ENCODE assay signal across 12 cellular contexts in the genomic region with DNA sequence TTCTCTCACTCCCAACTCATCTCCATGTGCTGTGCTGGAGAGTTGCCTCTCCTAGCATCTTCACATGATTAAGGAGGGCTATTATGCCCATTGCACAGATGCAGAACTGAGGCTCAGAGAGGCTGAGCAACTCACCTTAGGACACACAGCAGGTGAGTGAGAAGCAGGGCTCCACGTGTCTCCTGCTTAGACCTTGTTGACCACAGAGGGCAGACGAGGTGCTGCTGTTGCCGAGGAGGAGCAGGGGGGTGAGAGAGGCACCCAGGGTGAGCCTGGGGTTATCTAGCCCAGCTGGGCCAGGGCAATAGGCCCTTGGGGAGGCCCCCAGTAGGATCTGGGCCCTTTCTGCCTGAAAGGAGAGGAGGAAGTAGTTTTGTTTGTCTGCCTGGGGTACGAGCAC. TPM values are rescaled to one million over a fixed set of nuclear protein-coding genes. Genes with fewer than 3 reads are reported as not detected.
DNase-seq lines count a peak whose midpoint lies in the region; ATAC-seq and TF ChIP-seq lines count a peak whose summit lies in the region.
"Had no signal": no experiment of that assay in that cellular context is flagged by ENCODE, and none has a peak within 500 bp of the region (broad histone marks: within the 10 kb centered on the region; RNA-seq: fewer than 3 reads in every experiment).

No MANE protein-coding gene starts in this region.

- no peaks in the 10 kb centered on the region for H3K9me2 ChIP-seq in Karpas-422 (replicated peaks; ENCODE audit: insufficient read depth, low read length)

- intact Hi-C loops in activated naive CD4-positive, alpha-beta T cell treated with anti-CD3 and anti-CD28 coated beads for 36 hours (cut with micrococcal nuclease), result no loop called here

- H3K27ac Mint-ChIP-seq in CD4-positive, CD25-positive, alpha-beta regulatory T cell, result peak overlapping the region in 2 of 3 donors; percentile 69 to 75
- peak overlapping the region; percentile 87 for H3K27ac Mint-ChIP-seq in activated CD8-positive, alpha-beta T cell treated with anti-CD3 and anti-CD28 coated beads, Interleukin-2, amount 10 ng/mL, durations not matched to agents 7 days and 5 days
- H3K27ac Mint-ChIP-seq in activated naive CD4-positive, alpha-beta T cell treated with anti-CD3 and anti-CD28 coated beads for 36 hours, result no peak overlapping the region
- H3K27ac Mint-ChIP-seq: activated CD4-positive, alpha-beta T cell treated with anti-CD3 and anti-CD28 coated beads for 36 hours had no signal

- DNase-seq in CD4-positive, CD25-positive, alpha-beta regulatory T cell, result no peak
- DNase-seq in Karpas-422 (peak; percentile 72), BE2C (no peak)
- DNase-seq in activated CD8-positive, alpha-beta T cell treated with anti-CD3 and anti-CD28 coated beads, Interleukin-2, amount 10 ng/mL, durations not matched to agents 7 days and 5 days, result peak; percentile 40
- no peak for DNase-seq in activated naive CD4-positive, alpha-beta T cell treated with anti-CD3 and anti-CD28 coated beads for 36 hours
- DNase-seq: activated CD4-positive, alpha-beta T cell treated with anti-CD3 and anti-CD28 coated beads for 36 hours had no signal

- peak overlapping the region in 2 of 4 donors; percentile 48 to 85 for H3K4me3 Mint-ChIP-seq in CD4-positive, CD25-positive, alpha-beta regulatory T cell
- H3K4me3 Mint-ChIP-seq in activated CD8-positive, alpha-beta T cell treated with anti-CD3 and anti-CD28 coated beads, Interleukin-2, amount 10 ng/mL, durations not matched to agents 7 days and 5 days, result no peak overlapping the region
- no peak overlapping the region for H3K4me3 Mint-ChIP-seq in activated naive CD4-positive, alpha-beta T cell treated with anti-CD3 and anti-CD28 coated beads for 36 hours
- H3K4me3 Mint-ChIP-seq: activated CD4-positive, alpha-beta T cell treated with anti-CD3 and anti-CD28 coated beads for 36 hours had no signal

- ATAC-seq in CD4-positive, CD25-positive, alpha-beta regulatory T cell (ENCODE audit: low read depth in 2 of 2), result no peak
- ATAC-seq in GM18907 (IDR thresholded peaks at IDR 0.05; ENCODE audit: unreplicated experiment) (peak; percentile 45), GM18498 (IDR thresholded peaks at IDR 0.05; ENCODE audit: unreplicated experiment) (no peak), GM21390 (IDR thresholded peaks at IDR 0.05; ENCODE audit: unreplicated experiment) (no peak)
- peak; percentile 11 for ATAC-seq in activated CD8-positive, alpha-beta T cell treated with anti-CD3 and anti-CD28 coated beads, Interleukin-2, amount 10 ng/mL, durations not matched to agents 7 days and 5 days
- ATAC-seq: activated CD4-positive, alpha-beta T cell treated with anti-CD3 and anti-CD28 coated beads for 36 hours had no signal

- no peak overlapping the region for H3K27ac ChIP-seq in CD4-positive, CD25-positive, alpha-beta regulatory T cell (ENCODE audit: insufficient read depth, low read length, poor library complexity, severe bottlenecking)
- no peak overlapping the region for H3K27ac ChIP-seq in Karpas-422 (ENCODE audit: low read length)

- H3K79me2 ChIP-seq in Karpas-422 (ENCODE audit: low read length), result peaks cover 15% of the 10 kb centered on the region

- POLR2A ChIA-PET in activated CD8-positive, alpha-beta T cell treated with anti-CD3 and anti-CD28 coated beads, Interleukin-2, amount 10 ng/mL, durations not matched to agents 7 days and 5 days (lab: Charles Lee), result interaction anchor here (0.6 to 1.9 kb wide), 5 partner anchors 13 to 1126 kb away, joined by 3 to 8 read pairs (median 3); partner anchors contain the start of gene RAB8A

- no peak overlapping the region for H3K9ac ChIP-seq in Karpas-422 (ENCODE audit: low read length)

- H2AFZ ChIP-seq in Karpas-422 (ENCODE audit: low read length), result no peak overlapping the region

- CTCF ChIA-PET in activated CD8-positive, alpha-beta T cell treated with anti-CD3 and anti-CD28 coated beads, Interleukin-2, amount 10 ng/mL, durations not matched to agents 7 days and 5 days (lab: Charles Lee), result interaction anchor here (1.6 kb wide), 2 partner anchors 30 to 70 kb away, joined by 4 read pairs; no protein-coding TSS in a partner anchor
- CTCF ChIA-PET in activated naive CD4-positive, alpha-beta T cell treated with anti-CD3 and anti-CD28 coated beads for 36 hours (lab: Charles Lee), result no interaction called here

- no peaks in the 10 kb centered on the region for H3K9me3 ChIP-seq in CD4-positive, CD25-positive, alpha-beta regulatory T cell (ENCODE audit: control insufficient read depth in 2 of 2, low read length in 2 of 2)
- H3K9me3 ChIP-seq in Karpas-422 (ENCODE audit: low read length) (no peaks in the 10 kb centered on the region), BE2C (no peaks in the 10 kb centered on the region)

- H3K4me3 ChIP-seq in CD4-positive, CD25-positive, alpha-beta regulatory T cell (ENCODE audit: low read depth, low read length), result no peak overlapping the region
- no peak overlapping the region for H3K4me3 ChIP-seq in Karpas-422 (ENCODE audit: low read length)
- no peak overlapping the region for H3K4me3 ChIP-seq in BE2C (ENCODE audit: low read depth, low read length)

- no peaks in the 10 kb centered on the region for H3K36me3 Mint-ChIP-seq in CD4-positive, CD25-positive, alpha-beta regulatory T cell
- peaks cover 29% of the 10 kb centered on the region for H3K36me3 Mint-ChIP-seq in activated CD8-positive, alpha-beta T cell treated with anti-CD3 and anti-CD28 coated beads, Interleukin-2, amount 10 ng/mL, durations not matched to agents 7 days and 5 days (ENCODE audit: low read depth)
- H3K36me3 Mint-ChIP-seq in activated naive CD4-positive, alpha-beta T cell treated with anti-CD3 and anti-CD28 coated beads for 36 hours (ENCODE audit: low read depth), result peaks cover 9% of the 10 kb centered on the region

- H3K4me1 Mint-ChIP-seq in CD4-positive, CD25-positive, alpha-beta regulatory T cell, result peaks cover 10 to 30% (median 20%) of the 10 kb centered on the region in 4 donors
- H3K4me1 Mint-ChIP-seq in activated CD8-positive, alpha-beta T cell treated with anti-CD3 and anti-CD28 coated beads, Interleukin-2, amount 10 ng/mL, durations not matched to agents 7 days and 5 days (ENCODE audit: low read depth), result peaks cover 61% of the 10 kb centered on the region
- peaks cover 22% of the 10 kb centered on the region for H3K4me1 Mint-ChIP-seq in activated naive CD4-positive, alpha-beta T cell treated with anti-CD3 and anti-CD28 coated beads for 36 hours (ENCODE audit: low read depth)

- peaks cover 32% of the 10 kb centered on the region for H3K4me1 ChIP-seq in CD4-positive, CD25-positive, alpha-beta regulatory T cell (ENCODE audit: control insufficient read depth, insufficient read depth, low read length, poor library complexity, severe bottlenecking)
- H3K4me1 ChIP-seq in Karpas-422 (ENCODE audit: low read length) (peaks cover 49% of the 10 kb centered on the region), BE2C (no peaks in the 10 kb centered on the region)

- H3K9me3 Mint-ChIP-seq in CD4-positive, CD25-positive, alpha-beta regulatory T cell, result peaks cover 0 to 1% (median 0%) of the 10 kb centered on the region in 7 donors
- peaks cover 3% of the 10 kb centered on the region for H3K9me3 Mint-ChIP-seq in activated CD8-positive, alpha-beta T cell treated with anti-CD3 and anti-CD28 coated beads, Interleukin-2, amount 10 ng/mL, durations not matched to agents 7 days and 5 days (ENCODE audit: insufficient read depth)
- no peaks in the 10 kb centered on the region for H3K9me3 Mint-ChIP-seq in activated naive CD4-positive, alpha-beta T cell treated with anti-CD3 and anti-CD28 coated beads for 36 hours

- no peaks in the 10 kb centered on the region for H4K20me1 ChIP-seq in Karpas-422 (ENCODE audit: insufficient read depth, low read depth, low read length)

- no peaks in the 10 kb centered on the region for H3K27me3 ChIP-seq in CD4-positive, CD25-positive, alpha-beta regulatory T cell (ENCODE audit: control insufficient read depth, insufficient read depth, low read length)
- H3K27me3 ChIP-seq in Karpas-422 (ENCODE audit: low read length), result no peaks in the 10 kb centered on the region
- H3K27me3 ChIP-seq in BE2C, result no peaks in the 10 kb centered on the region

- no peak for TF ChIP-seq CTCF in BE2C (IDR thresholded peaks at IDR 0.05; ENCODE audit: low read depth, low read length)

- H3K27me3 Mint-ChIP-seq in CD4-positive, CD25-positive, alpha-beta regulatory T cell, result no peaks in the 10 kb centered on the region
- no peaks in the 10 kb centered on the region for H3K27me3 Mint-ChIP-seq in activated CD8-positive, alpha-beta T cell treated with anti-CD3 and anti-CD28 coated beads, Interleukin-2, amount 10 ng/mL, durations not matched to agents 7 days and 5 days (ENCODE audit: low read depth)
- H3K27me3 Mint-ChIP-seq in activated naive CD4-positive, alpha-beta T cell treated with anti-CD3 and anti-CD28 coated beads for 36 hours (ENCODE audit: low read depth), result no peaks in the 10 kb centered on the region
- H3K27me3 Mint-ChIP-seq: activated CD4-positive, alpha-beta T cell treated with anti-CD3 and anti-CD28 coated beads for 36 hours had no signal

- peaks cover 1% of the 10 kb centered on the region for H3K36me3 ChIP-seq in CD4-positive, CD25-positive, alpha-beta regulatory T cell (ENCODE audit: control insufficient read depth, insufficient read depth, low read length)
- no peaks in the 10 kb centered on the region for H3K36me3 ChIP-seq in Karpas-422 (ENCODE audit: insufficient read depth, low read length)
- H3K36me3 ChIP-seq in BE2C, result no peaks in the 10 kb centered on the region

- no peak overlapping the region for H3K4me2 ChIP-seq in Karpas-422 (ENCODE audit: low read depth, low read length, poor library complexity, severe bottlenecking)

RNA-seq across cellular contexts. Expression of gene HSH2D, which starts 2.4 kb away (rescaled TPM):
- total RNA-seq in CD4-positive, CD25-positive, alpha-beta regulatory T cell, result 45.5 TPM
- 10 to 100 TPM in 3 of 4 donors, 1 to 10 TPM in 1; 8.8 to 17.0 (median 12.4) TPM for polyA plus RNA-seq in CD4-positive, CD25-positive, alpha-beta regulatory T cell
- total RNA-seq in Karpas-422 (2014; rRNA removed; shearing (Covaris generic); ENCODE audit: low replicate concordance), result 22.7 and 27.4 TPM in 2 replicates
- total RNA-seq in activated CD8-positive, alpha-beta T cell treated with anti-CD3 and anti-CD28 coated beads, Interleukin-2, amount 10 ng/mL, durations not matched to agents 7 days and 5 days, result 10 to 100 TPM; 83.6 to 84.3 TPM
- total RNA-seq in activated naive CD4-positive, alpha-beta T cell treated with anti-CD3 and anti-CD28 coated beads for 36 hours, result 10 to 100 TPM; 18.3 to 20.7 TPM
- polyA plus RNA-seq in BE2C (2012; ENCODE audit: insufficient read depth, insufficient read length, low read depth), result not detected
- total RNA-seq: NCI-H460, pulmonary artery endothelial cell had no signal

RNA-seq across cellular contexts. Expression of gene RAB8A, which starts 29.4 kb away (rescaled TPM):
- total RNA-seq in CD4-positive, CD25-positive, alpha-beta regulatory T cell, result 88.1 TPM
- polyA plus RNA-seq in CD4-positive, CD25-positive, alpha-beta regulatory T cell, result 10 to 100 TPM; 79.6 to 93.0 (median 87.8) TPM
- 30.2 and 48.8 TPM in 2 replicates for total RNA-seq in Karpas-422 (2014; rRNA removed; shearing (Covaris generic); ENCODE audit: low replicate concordance)
- 100 to 1,000 TPM; 156 to 167 TPM for total RNA-seq in activated CD8-positive, alpha-beta T cell treated with anti-CD3 and anti-CD28 coated beads, Interleukin-2, amount 10 ng/mL, durations not matched to agents 7 days and 5 days
- total RNA-seq in activated naive CD4-positive, alpha-beta T cell treated with anti-CD3 and anti-CD28 coated beads for 36 hours, result 10 to 100 TPM; 90.5 to 95.2 TPM
- polyA plus RNA-seq in BE2C (2012; ENCODE audit: insufficient read depth, insufficient read length, low read depth), result 101 TPM

RNA-seq across cellular contexts. Expression of gene CIB3, which starts 32.3 kb away (rescaled TPM):
- total RNA-seq in CD4-positive, CD25-positive, alpha-beta regulatory T cell, result not detected
- polyA plus RNA-seq in CD4-positive, CD25-positive, alpha-beta regulatory T cell, result not detected
- total RNA-seq in Karpas-422 (2014; rRNA removed; shearing (Covaris generic); ENCODE audit: low replicate concordance), result not detected in 2 replicates
- total RNA-seq in activated CD8-positive, alpha-beta T cell treated with anti-CD3 and anti-CD28 coated beads, Interleukin-2, amount 10 ng/mL, durations not matched to agents 7 days and 5 days, result not detected
- not detected for total RNA-seq in activated naive CD4-positive, alpha-beta T cell treated with anti-CD3 and anti-CD28 coated beads for 36 hours
- not detected for polyA plus RNA-seq in BE2C (2012; ENCODE audit: insufficient read depth, insufficient read length, low read depth)
- total RNA-seq: activated CD4-positive, alpha-beta T cell treated with anti-CD3 and anti-CD28 coated beads for 36 hours; HT-29; NCI-H460; pulmonary artery endothelial cell had no signal

RNA-seq across cellular contexts. Expression of gene FAM32A, which starts 44.2 kb away (rescaled TPM):
- 49.4 TPM for total RNA-seq in CD4-positive, CD25-positive, alpha-beta regulatory T cell
- polyA plus RNA-seq in CD4-positive, CD25-positive, alpha-beta regulatory T cell, result 100 to 1,000 TPM; 153 to 168 (median 157) TPM
- total RNA-seq in Karpas-422 (2014; rRNA removed; shearing (Covaris generic); ENCODE audit: low replicate concordance), result 55.7 and 92.2 TPM in 2 replicates
- 10 to 100 TPM; 65.8 to 69.4 TPM for total RNA-seq in activated CD8-positive, alpha-beta T cell treated with anti-CD3 and anti-CD28 coated beads, Interleukin-2, amount 10 ng/mL, durations not matched to agents 7 days and 5 days
- total RNA-seq in activated naive CD4-positive, alpha-beta T cell treated with anti-CD3 and anti-CD28 coated beads for 36 hours, result 10 to 100 TPM; 38.2 to 41.9 TPM
- polyA plus RNA-seq in BE2C (2012; ENCODE audit: insufficient read depth, insufficient read length, low read depth), result 272 TPM

RNA-seq across cellular contexts. Expression of gene AP1M1, which starts 56.7 kb away (rescaled TPM):
- total RNA-seq in CD4-positive, CD25-positive, alpha-beta regulatory T cell, result 108 TPM
- 100 to 1,000 TPM; 153 to 161 (median 159) TPM for polyA plus RNA-seq in CD4-positive, CD25-positive, alpha-beta regulatory T cell
- total RNA-seq in Karpas-422 (2014; rRNA removed; shearing (Covaris generic); ENCODE audit: low replicate concordance), result 43.3 and 68.5 TPM in 2 replicates
- 100 to 1,000 TPM; 184 to 186 TPM for total RNA-seq in activated CD8-positive, alpha-beta T cell treated with anti-CD3 and anti-CD28 coated beads, Interleukin-2, amount 10 ng/mL, durations not matched to agents 7 days and 5 days
- 100 to 1,000 TPM; 113 to 123 TPM for total RNA-seq in activated naive CD4-positive, alpha-beta T cell treated with anti-CD3 and anti-CD28 coated beads for 36 hours
- 218 TPM for polyA plus RNA-seq in BE2C (2012; ENCODE audit: insufficient read depth, insufficient read length, low read depth)

Comparison
In these comparisons a context has a peak if more than half of its experiments do, and no peak if none do; other contexts are left out.
1. ATAC-seq: peak in GM18907 (single experiment) and activated CD8-positive, alpha-beta T cell treated with anti-CD3 and anti-CD28 coated beads, Interleukin-2, amount 10 ng/mL, durations not matched to agents 7 days and 5 days (single experiment); none in CD4-positive, CD25-positive, alpha-beta regulatory T cell (0 of 2), GM18498 (single experiment) and GM21390 (single experiment).
2. DNase-seq: peak in Karpas-422 (single experiment) and activated CD8-positive, alpha-beta T cell treated with anti-CD3 and anti-CD28 coated beads, Interleukin-2, amount 10 ng/mL, durations not matched to agents 7 days and 5 days (single experiment); none in CD4-positive, CD25-positive, alpha-beta regulatory T cell (0 of 3), activated naive CD4-positive, alpha-beta T cell treated with anti-CD3 and anti-CD28 coated beads for 36 hours (single experiment) and BE2C (single experiment).